13 cellular contexts compared by ENCODE assay signal in genomic region chr1:218823291-218823900, GRCh38.
DNase-seq lines count a peak whose midpoint lies in the region; ATAC-seq and TF ChIP-seq lines count a peak whose summit lies in the region.
"Had no signal": no experiment of that assay in that cellular context is flagged by ENCODE, and none has a peak within 500 bp of the region (broad histone marks: within the 10 kb centered on the region; RNA-seq: fewer than 3 reads in every experiment).

No MANE protein-coding gene starts in this region.

- WGBS in right lobe of liver (ENCODE audit: insufficient coverage, low coverage, low lambda C conversion rate, missing lambda C conversion rate), result 33% methylated on average over 3 of the region's 4 CpGs

- no peak overlapping the region for H3K27ac ChIP-seq in lower lobe of right lung
- H3K27ac ChIP-seq in right lobe of liver, result no peak overlapping the region

- H3K4me3 ChIP-seq in skeletal muscle satellite cell (ENCODE audit: low read length) (no peak overlapping the region), lower lobe of right lung (no peak overlapping the region), right lobe of liver (no peak overlapping the region)

- intact Hi-C loops in lower lobe of right lung (cut with DNase I) (no loop called here), Right ventricle myocardium inferior (cut with DNase I) (no loop called here), right lobe of liver (cut with DNase I) (no loop called here)

- peak overlapping the region; percentile 23 for H3K4me2 ChIP-seq in skeletal muscle satellite cell (ENCODE audit: low read length)

- TF ChIP-seq CTCF in lower lobe of right lung (IDR thresholded peaks at IDR 0.05) (no peak), right lobe of liver (IDR thresholded peaks at IDR 0.05) (no peak)

- TF ChIP-seq POLR2A in right lobe of liver (IDR thresholded peaks at IDR 0.05), result no peak

- H3K27me3 ChIP-seq in skeletal muscle satellite cell (ENCODE audit: control insufficient read depth, insufficient read depth, low read length) (no peaks in the 10 kb centered on the region), lower lobe of right lung (ENCODE audit: low read depth) (no peaks in the 10 kb centered on the region), right lobe of liver (no peaks in the 10 kb centered on the region)

- H3K4me1 ChIP-seq in skeletal muscle satellite cell (ENCODE audit: control insufficient read depth, insufficient read depth, low read length) (peaks cover 14% of the 10 kb centered on the region), lower lobe of right lung (no peaks in the 10 kb centered on the region), right lobe of liver (no peaks in the 10 kb centered on the region)

- peak; percentile 99 for ATAC-seq in GM18907 (IDR thresholded peaks at IDR 0.05; ENCODE audit: unreplicated experiment)
- ATAC-seq in HG03432 (IDR thresholded peaks at IDR 0.05; ENCODE audit: unreplicated experiment), result peak; percentile 76
- no peak for ATAC-seq in lower lobe of right lung
- ATAC-seq in Right ventricle myocardium inferior, result no peak
- ATAC-seq in right lobe of liver, result no peak
- ATAC-seq in HG03469 (IDR thresholded peaks at IDR 0.05; ENCODE audit: unreplicated experiment), result no peak
- ATAC-seq: naive thymus-derived CD4-positive, alpha-beta T cell had no signal

- no peaks in the 10 kb centered on the region for H3K9me3 ChIP-seq in skeletal muscle satellite cell (replicated peaks; ENCODE audit: low read length)
- H3K9me3 ChIP-seq in lower lobe of right lung, result no peaks in the 10 kb centered on the region
- H3K9me3 ChIP-seq in right lobe of liver, result no peaks in the 10 kb centered on the region

- H3K36me3 ChIP-seq in skeletal muscle satellite cell (ENCODE audit: insufficient read depth, low read length) (no peaks in the 10 kb centered on the region), lower lobe of right lung (no peaks in the 10 kb centered on the region), right lobe of liver (no peaks in the 10 kb centered on the region)

- no peak overlapping the region for H3K9ac ChIP-seq in skeletal muscle satellite cell (ENCODE audit: low read depth, low read length)

- DNase-seq in dedifferentiated amniotic fluid mesenchymal stem cell (ENCODE audit: extremely low spot score) (peak; percentile 81), lower lobe of right lung (no peak), Right ventricle myocardium inferior (ENCODE audit: missing footprints) (no peak), right lobe of liver (no peak)
- DNase-seq: activated CD4-positive, CD25-positive, alpha-beta regulatory T cell treated with anti-CD3 and anti-CD28 coated beads, Interleukin-2, amount 50 U/mL, for 72 hours; activated naive CD8-positive, alpha-beta T cell treated with anti-CD3 and anti-CD28 coated beads for 36 hours; naive thymus-derived CD4-positive, alpha-beta T cell; NCI-H2081; RPMI8226 had no signal

Comparison
In these comparisons a context has a peak if more than half of its experiments do, and no peak if none do; other contexts are left out.
1. ATAC-seq: peak in GM18907 (single experiment) and HG03432 (single experiment); none in lower lobe of right lung (0 of 2), Right ventricle myocardium inferior (single experiment), right lobe of liver (0 of 4) and HG03469 (single experiment).